8 cellular contexts compared by ENCODE assay signal in the genomic region with DNA sequence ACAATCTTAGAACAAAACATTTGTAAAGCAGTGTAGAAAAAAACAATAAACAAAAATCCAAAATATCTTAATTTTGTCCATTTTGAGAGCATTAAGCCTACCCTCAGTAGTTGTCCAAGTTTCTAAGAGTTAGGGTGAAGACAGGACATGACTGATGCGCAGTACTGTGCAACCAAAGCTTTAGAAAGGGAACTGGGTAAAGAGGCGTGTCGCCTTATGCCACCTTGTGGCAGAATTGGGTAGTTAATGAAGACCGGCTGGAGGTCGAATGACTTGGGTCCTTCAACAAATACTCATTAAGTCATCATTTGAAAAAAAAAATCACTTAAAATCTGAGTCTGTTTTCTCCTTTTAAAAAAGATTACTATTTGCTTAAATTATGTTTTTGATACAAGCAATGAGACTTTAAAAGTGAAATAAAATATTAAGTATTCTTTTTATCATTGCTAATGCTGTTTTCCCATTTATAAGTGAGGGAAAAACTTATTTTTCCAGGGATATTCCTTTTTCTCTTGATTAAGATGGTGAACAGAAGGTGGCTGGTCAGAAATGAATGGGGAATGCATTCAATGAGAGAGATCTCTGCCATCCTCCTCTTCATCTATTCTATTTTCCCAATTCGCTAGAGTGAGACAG. TPM values are rescaled to one million over a fixed set of nuclear protein-coding genes. Genes with fewer than 3 reads are reported as not detected.
DNase-seq lines count a peak whose midpoint lies in the region; ATAC-seq and TF ChIP-seq lines count a peak whose summit lies in the region.

No MANE protein-coding gene starts in this region.

- no peaks in the 10 kb centered on the region for H3K9me3 ChIP-seq in BE2C

- ATAC-seq in HG03342 (IDR thresholded peaks at IDR 0.05; ENCODE audit: unreplicated experiment), result peak; percentile 44

- no peak for TF ChIP-seq POLR2A in lower leg skin (IDR thresholded peaks at IDR 0.05)

- intact Hi-C loops in lower leg skin (cut with DNase I; ENCODE audit: low total_unique reads), result loop anchor here (5.0 kb wide), 2 partner anchors 48 to 68 kb away; no protein-coding TSS in a partner anchor

- no peaks in the 10 kb centered on the region for H3K36me3 ChIP-seq in BE2C

- peaks cover 3% of the 10 kb centered on the region; the same call in 1 of the 2 replicates for H3K27me3 ChIP-seq in BE2C

- 17 to 19% methylated on average over 6 of the region's 6 CpGs for WGBS in lower leg skin, 2 donors

- TF ChIP-seq CTCF in BE2C (IDR thresholded peaks at IDR 0.05; ENCODE audit: low read depth, low read length), result peak; percentile 88
- peak; percentile 94 for TF ChIP-seq CTCF in choroid plexus epithelial cell (conservative IDR thresholded peaks at IDR 0.05; ENCODE audit: low read depth, low read length)
- TF ChIP-seq CTCF in lower leg skin (IDR thresholded peaks at IDR 0.05), result no peak

- H3K4me3 ChIP-seq in BE2C (ENCODE audit: low read depth, low read length) (no peak overlapping the region), choroid plexus epithelial cell (ENCODE audit: low read depth, low read length) (no peak overlapping the region), lower leg skin (ENCODE audit: low read depth, poor library complexity, severe bottlenecking) (no peak overlapping the region)

- H3K4me1 ChIP-seq in BE2C, result 0 out of 2 replicates have a peak, but pooled peaks cover 3% of the 10 kb centered on the region

- DNase-seq in BE2C (peak; percentile 70), GM19238 (ENCODE audit: insufficient read length, low spot score) (peak; percentile 48), NCI-H460 (ENCODE audit: extremely low read depth, low read depth) (peak; percentile 78), choroid plexus epithelial cell (ENCODE audit: low read depth) (peak; percentile 91), lower leg skin (ENCODE audit: low spot score in 2 of 2) (peak; percentile 75 to 89)
- DNase-seq in activated CD4-positive, CD25-positive, alpha-beta regulatory T cell treated with anti-CD3 and anti-CD28 coated beads, Interleukin-2, amount 50 U/mL, for 72 hours, result peak; percentile 64
- DNase-seq in stimulated activated CD8-positive, alpha-beta memory T cell treated with anti-CD3 and anti-CD28 coated beads, Interleukin-12 subunit alpha, Interleukin-12 subunit beta, amount 100 ng/mL, for 4 hours (ENCODE audit: low read depth), result peak; percentile 29

RNA-seq across cellular contexts. Expression of a gene that starts 3.5 kb away (rescaled TPM):
- polyA plus RNA-seq in BE2C (2012; ENCODE audit: insufficient read depth, insufficient read length, low read depth), result 31.4 TPM
- 32.1 and 37.6 TPM in 2 replicates for total RNA-seq in NCI-H460 (2014; rRNA removed; shearing (Covaris generic))
- polyA plus RNA-seq in NCI-H460 (2014; cell fraction: nucleus; rRNA removed), result 17.2 and 24.6 TPM in 2 replicates
- total RNA-seq in lower leg skin, result 10 to 100 TPM; 21.6 to 25.0 (median 23.1) TPM

Comparison
In these comparisons a context has a peak if more than half of its experiments do, and no peak if none do; other contexts are left out.
1. DNase-seq: peak in every context shown above with its lines; median percentile 91 in choroid plexus epithelial cell; 82 in lower leg skin; 78 in NCI-H460; 70 in BE2C; 64 in activated CD4-positive, CD25-positive, alpha-beta regulatory T cell treated with anti-CD3 and anti-CD28 coated beads, Interleukin-2, amount 50 U/mL, for 72 hours; 48 in GM19238; 29 in stimulated activated CD8-positive, alpha-beta memory T cell treated with anti-CD3 and anti-CD28 coated beads, Interleukin-12 subunit alpha, Interleukin-12 subunit beta, amount 100 ng/mL, for 4 hours.
2. CTCF ChIP-seq: peak in BE2C (single experiment) and choroid plexus epithelial cell (single experiment); none in lower leg skin (0 of 3).